3 cellular contexts compared by ENCODE assay signal in genomic region chr17:43611230-43611969, GRCh38.
TF ChIP-seq lines count a peak whose summit lies in the region.

No MANE protein-coding gene starts in this region.

TF ChIP-seq in SK-N-SH, 30 proteins besides CTCF, POLR2A, EP300 and RAD21 (continued from another document):
- 0 out of 2 replicates have a peak, but pooled peaks have one; percentile 12 for TF ChIP-seq USF1 (IDR thresholded peaks at IDR 0.05; ENCODE audit: borderline replicate concordance, low read depth)

TF ChIP-seq in SK-N-SH treated with all-trans-retinoic acid at 6 μM for 48 hours, 23 proteins besides CTCF, POLR2A, EP300 and RAD21 (continued from another document):
- TF ChIP-seq POU6F1 (CRISPR knock-in tag; IDR thresholded peaks at IDR 0.05; ENCODE audit: borderline replicate concordance, low read depth) (no peak), RARB (CRISPR knock-in tag; IDR thresholded peaks at IDR 0.05) (no peak), ZNF565 (CRISPR knock-in tag; conservative IDR thresholded peaks at IDR 0.05; ENCODE audit: low read depth) (no peak), CSRNP3 (CRISPR knock-in tag; IDR thresholded peaks at IDR 0.05) (no peak), PPARA (CRISPR knock-in tag; IDR thresholded peaks at IDR 0.05; ENCODE audit: borderline replicate concordance) (no peak), PATZ1 (CRISPR knock-in tag; IDR thresholded peaks at IDR 0.05; ENCODE audit: borderline replicate concordance) (no peak), OSR1 (CRISPR knock-in tag; IDR thresholded peaks at IDR 0.05) (no peak), TCF4 (CRISPR knock-in tag; IDR thresholded peaks at IDR 0.05; ENCODE audit: borderline replicate concordance) (no peak), ESRRG (CRISPR knock-in tag; IDR thresholded peaks at IDR 0.05) (no peak), ZC3H10 (CRISPR knock-in tag; IDR thresholded peaks at IDR 0.05) (no peak), BACH2 (CRISPR knock-in tag; IDR thresholded peaks at IDR 0.05; ENCODE audit: borderline replicate concordance) (no peak), TOX (CRISPR knock-in tag; IDR thresholded peaks at IDR 0.05; ENCODE audit: borderline replicate concordance) (no peak), ZFP3 (CRISPR knock-in tag; IDR thresholded peaks at IDR 0.05) (no peak), SNAI2 (CRISPR knock-in tag; IDR thresholded peaks at IDR 0.05) (no peak), ISL1 (CRISPR knock-in tag; IDR thresholded peaks at IDR 0.05) (no peak), CSDC2 (CRISPR knock-in tag; IDR thresholded peaks at IDR 0.05) (no peak), ZNF8 (CRISPR knock-in tag; IDR thresholded peaks at IDR 0.05) (no peak), ARNTL (CRISPR knock-in tag; IDR thresholded peaks at IDR 0.05; ENCODE audit: borderline replicate concordance, low read depth) (no peak)

TF ChIP-seq in IMR-90, 13 proteins besides CTCF, POLR2A, EP300 and RAD21 (continued from another document):
- TF ChIP-seq, protein P1, sequence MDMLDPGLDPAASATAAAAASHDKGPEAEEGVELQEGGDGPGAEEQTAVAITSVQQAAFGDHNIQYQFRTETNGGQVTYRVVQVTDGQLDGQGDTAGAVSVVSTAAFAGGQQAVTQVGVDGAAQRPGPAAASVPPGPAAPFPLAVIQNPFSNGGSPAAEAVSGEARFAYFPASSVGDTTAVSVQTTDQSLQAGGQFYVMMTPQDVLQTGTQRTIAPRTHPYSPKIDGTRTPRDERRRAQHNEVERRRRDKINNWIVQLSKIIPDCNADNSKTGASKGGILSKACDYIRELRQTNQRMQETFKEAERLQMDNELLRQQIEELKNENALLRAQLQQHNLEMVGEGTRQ (IDR thresholded peaks at IDR 0.05; ENCODE audit: low read depth, low read length): no peak
- TF ChIP-seq, protein P2, sequence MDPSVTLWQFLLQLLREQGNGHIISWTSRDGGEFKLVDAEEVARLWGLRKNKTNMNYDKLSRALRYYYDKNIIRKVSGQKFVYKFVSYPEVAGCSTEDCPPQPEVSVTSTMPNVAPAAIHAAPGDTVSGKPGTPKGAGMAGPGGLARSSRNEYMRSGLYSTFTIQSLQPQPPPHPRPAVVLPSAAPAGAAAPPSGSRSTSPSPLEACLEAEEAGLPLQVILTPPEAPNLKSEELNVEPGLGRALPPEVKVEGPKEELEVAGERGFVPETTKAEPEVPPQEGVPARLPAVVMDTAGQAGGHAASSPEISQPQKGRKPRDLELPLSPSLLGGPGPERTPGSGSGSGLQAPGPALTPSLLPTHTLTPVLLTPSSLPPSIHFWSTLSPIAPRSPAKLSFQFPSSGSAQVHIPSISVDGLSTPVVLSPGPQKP (IDR thresholded peaks at IDR 0.05; ENCODE audit: borderline replicate concordance, low read depth, low read length): no peak
- TF ChIP-seq FOS (IDR thresholded peaks at IDR 0.05; ENCODE audit: low read depth, low read length) (no peak), RFX5 (IDR thresholded peaks at IDR 0.05; ENCODE audit: low read depth, low read length) (no peak), CEBPB (IDR thresholded peaks at IDR 0.05; ENCODE audit: low read depth, low read length) (no peak), RCOR1 (IDR thresholded peaks at IDR 0.05; ENCODE audit: insufficient replicate concordance, low read length) (no peak), MAZ (IDR thresholded peaks at IDR 0.05; ENCODE audit: borderline replicate concordance, low read depth, low read length) (no peak), NFE2L2 (IDR thresholded peaks at IDR 0.05; ENCODE audit: low read depth, low read length) (no peak), MXI1 (IDR thresholded peaks at IDR 0.05; ENCODE audit: borderline replicate concordance, low read depth, low read length) (no peak), BHLHE40 (IDR thresholded peaks at IDR 0.05; ENCODE audit: low read depth, low read length) (no peak)
